ENCODE assay signal across 28 cellular contexts in genomic region chr1:169901119-169901518, GRCh38.
"Had no signal": no experiment of that assay in that cellular context is flagged by ENCODE, and none has a peak within 500 bp of the region (broad histone marks: within the 10 kb centered on the region; RNA-seq: fewer than 3 reads in every experiment).

No MANE protein-coding gene starts in this region.

- H3K27me3 ChIP-seq: adrenal gland, body of pancreas had no signal

- H3K27ac ChIP-seq: adrenal gland, body of pancreas had no signal

- H3K4me1 ChIP-seq: adrenal gland, body of pancreas had no signal

- ATAC-seq: activated CD4-positive, alpha-beta T cell treated with anti-CD3 and anti-CD28 coated beads for 36 hours; activated CD8-positive, alpha-beta memory T cell treated with anti-CD3 and anti-CD28 coated beads, Interleukin-2, amount 10 ng/mL, durations not matched to agents 7 days and 5 days; activated CD8-positive, alpha-beta T cell treated with anti-CD3 and anti-CD28 coated beads, Interleukin-2, amount 10 ng/mL, durations not matched to agents 7 days and 5 days; activated naive CD8-positive, alpha-beta T cell treated with anti-CD3 and anti-CD28 coated beads, Interleukin-2, amount 50 U/mL, for 24 hours; body of pancreas; esophagus mucosa had no signal

- H3K36me3 ChIP-seq: adrenal gland had no signal

- H3K4me3 ChIP-seq: adrenal gland, body of pancreas had no signal

- FAIRE-seq: colon, endometrium, endothelial cell of umbilical vein, frontal cortex had no signal

- DNase-seq: activated CD4-positive, alpha-beta memory T cell treated with anti-CD3 and anti-CD28 coated beads for 36 hours; activated CD4-positive, alpha-beta T cell treated with anti-CD3 and anti-CD28 coated beads for 36 hours; activated CD4-positive, alpha-beta T cell treated with anti-CD3 and anti-CD28 coated beads, Interleukin-2, amount 10 ng/mL, durations not matched to agents 24 days and 14 days; activated CD4-positive, CD25-positive, alpha-beta regulatory T cell; activated CD4-positive, CD25-positive, alpha-beta regulatory T cell treated with anti-CD3 and anti-CD28 coated beads, Interleukin-2, amount 50 U/mL, for 72 hours; activated CD8-positive, alpha-beta memory T cell treated with anti-CD3 and anti-CD28 coated beads, Interleukin-2, amount 10 ng/mL, durations not matched to agents 7 days and 5 days; activated CD8-positive, alpha-beta memory T cell treated with anti-CD3 and anti-CD28 coated beads, Interleukin-2, amount 50 U/mL, for 4 hours; activated CD8-positive, alpha-beta T cell treated with anti-CD3 and anti-CD28 coated beads, Interleukin-2, amount 10 ng/mL, durations not matched to agents 7 days and 5 days; activated effector memory CD4-positive, alpha-beta T cell treated with anti-CD3 and anti-CD28 coated beads, Interleukin-2, amount 50 U/mL, for 16 hours; activated naive CD4-positive, alpha-beta T cell treated with anti-CD3 and anti-CD28 coated beads for 36 hours; activated naive CD8-positive, alpha-beta T cell treated with anti-CD3 and anti-CD28 coated beads for 36 hours; activated naive CD8-positive, alpha-beta T cell treated with anti-CD3 and anti-CD28 coated beads, Interleukin-2, amount 50 U/mL, for 24 hours; activated T-cell treated with anti-CD3 and anti-CD28 coated beads, Interleukin-2, amount 50 U/mL, for 1 hour; activated T-cell treated with anti-CD3 and anti-CD28 coated beads, Interleukin-2, amount 50 U/mL, for 48 hours; adrenal gland; amygdala; aorta; body of pancreas; caudate nucleus; effector CD8-positive, alpha-beta T cell; foreskin fibroblast; glutamatergic neuron; T-helper 2 cell had no signal

- H3K9me3 ChIP-seq: adrenal gland, body of pancreas had no signal
